Comparison of ENCODE assay signal across 25 cellular contexts in genomic region chr10:77139746-77140145, GRCh38.
DNase-seq lines count a peak whose midpoint lies in the region; ATAC-seq, FAIRE-seq and TF ChIP-seq lines count a peak whose summit lies in the region.
"Had no signal": no experiment of that assay in that cellular context is flagged by ENCODE, and none has a peak within 500 bp of the region (broad histone marks: within the 10 kb centered on the region; RNA-seq: fewer than 3 reads in every experiment).

No MANE protein-coding gene starts in this region.

- H3K79me2 ChIP-seq in HepG2 (ENCODE audit: insufficient read depth, low read length), result no peaks in the 10 kb centered on the region
- no peaks in the 10 kb centered on the region for H3K79me2 ChIP-seq in H1 (ENCODE audit: control insufficient read depth in 1 of 2, insufficient read depth in 2 of 2, low read length in 2 of 2)

- H3K9me3 Mint-ChIP-seq in osteocyte (ENCODE audit: unreplicated experiment), result no peaks in the 10 kb centered on the region
- H3K9me3 Mint-ChIP-seq: CD14-positive monocyte; CD4-positive, alpha-beta T cell; CD8-positive, alpha-beta memory T cell; H9 had no signal

- in situ Hi-C loops in HepG2 (cut with HindIII; ENCODE audit: extremely low pct_ligation_motif_present, low pct_unique_long_range_greater_than_20kb), result no loop called here

- H3K36me3 Mint-ChIP-seq in osteocyte (ENCODE audit: unreplicated experiment), result no peaks in the 10 kb centered on the region
- H3K36me3 Mint-ChIP-seq: CD14-positive monocyte; CD8-positive, alpha-beta memory T cell had no signal

- H2AK5ac ChIP-seq in H1 (ENCODE audit: low read depth, low read length), result no peak overlapping the region

- CTCF ChIA-PET in HepG2 (lab: Yijun Ruan, JAX; ENCODE audit: low intra/inter-chr PET ratio, low total read pairs), result no interaction called here
- CTCF ChIA-PET in H1 (lab: Charles Lee; ENCODE audit: partially characterized antibody), result interaction anchor here (1.4 kb wide), 1 partner anchor 23 kb away, joined by 3 read pairs; no protein-coding TSS in a partner anchor

- POLR2A ChIA-PET in HepG2 (lab: Yijun Ruan, JAX) (no interaction called here), H1 (lab: Charles Lee; ENCODE audit: partially characterized antibody) (interaction anchor here (1.1 kb wide), 1 partner anchor 19 kb away, joined by 3 read pairs; no protein-coding TSS in a partner anchor)

- no peak for TF ChIP-seq CTCF in HepG2 (CRISPR knock-in tag; IDR thresholded peaks at IDR 0.05)
- no peak for TF ChIP-seq CTCF in right lobe of liver (IDR thresholded peaks at IDR 0.05)
- no peak for TF ChIP-seq CTCF in H1 (IDR thresholded peaks at IDR 0.05; ENCODE audit: control extremely low read depth in 1 of 3, insufficient read depth in 1 of 3, low read depth in 1 of 3, low read length in 3 of 3)
- no peak for TF ChIP-seq CTCF in osteocyte (IDR thresholded peaks at IDR 0.05)

- no peak overlapping the region for H2BK120ac ChIP-seq in H1 (replicated peaks; ENCODE audit: low read depth, low read length)

- H3K4me1 Mint-ChIP-seq in osteocyte (ENCODE audit: unreplicated experiment), result peaks cover 74% of the 10 kb centered on the region
- H3K4me1 Mint-ChIP-seq: CD8-positive, alpha-beta memory T cell had no signal

- H4K8ac ChIP-seq in H1 (ENCODE audit: extremely low read depth, insufficient read depth, low read length), result no peak overlapping the region

- ATAC-seq in HepG2 (no peak), right lobe of liver (no peak)
- ATAC-seq: GM12878, HCT116 had no signal

- H4K5ac ChIP-seq in H1 (ENCODE audit: insufficient read length, low read depth, low read length), result no peak overlapping the region

- H3K9me3 ChIP-seq in HepG2 (ENCODE audit: low read length), result no peaks in the 10 kb centered on the region
- no peaks in the 10 kb centered on the region for H3K9me3 ChIP-seq in right lobe of liver
- no peaks in the 10 kb centered on the region for H3K9me3 ChIP-seq in H1 (ENCODE audit: insufficient read depth in 2 of 2, low read depth in 1 of 2, low read length in 1 of 2)
- H3K9me3 ChIP-seq: BE2C; BLaER1 treated with 17β-estradiol and CSF1 and Interleukin-3, amounts not matched to agents 10 nM and 100 nM had no signal

- WGBS in HepG2 (ENCODE audit: low lambda C conversion rate), result 17% methylated on average over 6 of the region's 6 CpGs
- WGBS in right lobe of liver (ENCODE audit: insufficient coverage, low coverage, low lambda C conversion rate, missing lambda C conversion rate), result 85% methylated on average over 6 of the region's 6 CpGs
- 92% methylated on average over 6 of the region's 6 CpGs; no CpG with 5 or more reads in 1 of the 2 experiments for WGBS in H1 (ENCODE audit: extremely low coverage in 1 of 2, insufficient coverage in 1 of 2, insufficient read length in 1 of 2, insufficient replicate concordance in 2 of 2, low coverage in 1 of 2, low lambda C conversion rate in 2 of 2, missing lambda C conversion rate in 1 of 2), 2 experiments

- no peak overlapping the region for H3K18ac ChIP-seq in H1 (ENCODE audit: extremely low read depth, low read length)

- DNase-seq in HepG2 (ENCODE audit: low spot score) (no peak), right lobe of liver (no peak), H1 (ENCODE audit: low read depth in 1 of 2, low spot score in 2 of 2) (no peak), osteocyte (ENCODE audit: extremely low spot score, unreplicated experiment) (no peak), putamen (ENCODE audit: low spot score) (no peak)
- no peak for DNase-seq in stimulated activated CD4-positive, alpha-beta T cell treated with anti-CD3 and anti-CD28 coated beads, Interleukin-4, amount 100 ng/mL, for 1 hour
- DNase-seq: ACHN; AML-193; BE2C; CD4-positive, alpha-beta T cell; CD8-positive, alpha-beta memory T cell; DMS 273 treated with DMSO at 0.1 percent for 48 hours; DMS79; EL; GDM1; GM23248; H9 had no signal

- H3K23ac ChIP-seq in H1 (ENCODE audit: insufficient read length), result no peak overlapping the region

- H2BK20ac ChIP-seq in H1 (ENCODE audit: low read length), result no peak overlapping the region

- TF ChIP-seq RAD21 in HepG2 (CRISPR knock-in tag; IDR thresholded peaks at IDR 0.05) (no peak), H1 (IDR thresholded peaks at IDR 0.05 in 1 of 2, conservative IDR thresholded peaks at IDR 0.05 in 1 of 2; ENCODE audit: low read depth in 2 of 2, low read length in 2 of 2) (no peak)

- H3K23me2 ChIP-seq in H1 (ENCODE audit: low read depth, low read length), result no peaks in the 10 kb centered on the region

- H3K4ac ChIP-seq in H1 (replicated peaks; ENCODE audit: insufficient read length, low read depth, low read length), result no peak overlapping the region

- H3K36me3 ChIP-seq in HepG2 (replicated peaks in 1 of 2; ENCODE audit: control insufficient read depth in 1 of 2, insufficient read depth in 2 of 2, low read length in 2 of 2) (no peaks in the 10 kb centered on the region), right lobe of liver (no peaks in the 10 kb centered on the region), H1 (ENCODE audit: control insufficient read depth in 2 of 4, insufficient read depth in 4 of 4, low read length in 3 of 4) (no peaks in the 10 kb centered on the region)
- H3K36me3 ChIP-seq: BE2C; BLaER1 treated with 17β-estradiol and CSF1 and Interleukin-3, amounts not matched to agents 10 nM and 100 nM had no signal

- H3K27ac Mint-ChIP-seq in osteocyte (ENCODE audit: unreplicated experiment), result peak overlapping the region; percentile 86
- H3K27ac Mint-ChIP-seq: CD4-positive, alpha-beta T cell; CD8-positive, alpha-beta memory T cell had no signal

- H3K27me3 Mint-ChIP-seq in osteocyte (ENCODE audit: unreplicated experiment), result no peaks in the 10 kb centered on the region
- H3K27me3 Mint-ChIP-seq: CD4-positive, alpha-beta T cell had no signal

- no peak overlapping the region for H4K91ac ChIP-seq in H1 (replicated peaks; ENCODE audit: insufficient read length, low read length)

- H3K27me3 ChIP-seq in HepG2 (ENCODE audit: control insufficient read depth in 1 of 2, insufficient read depth in 2 of 2, low read length in 2 of 2) (peaks cover 1 to 14% of the 10 kb centered on the region in 2 experiments; a peak in 3 of 5 replicates), right lobe of liver (no peaks in the 10 kb centered on the region), H1 (replicated peaks in 1 of 4; ENCODE audit: control insufficient read depth in 3 of 4, extremely low read depth in 1 of 4, insufficient read depth in 3 of 4, low read length in 3 of 4) (no peaks in the 10 kb centered on the region; a peak in 1 of 7 replicates)
- H3K27me3 ChIP-seq: BE2C; BLaER1 treated with 17β-estradiol and CSF1 and Interleukin-3, amounts not matched to agents 10 nM and 100 nM had no signal

- H3K56ac ChIP-seq in H1 (replicated peaks; ENCODE audit: insufficient read length, low read depth, low read length), result no peak overlapping the region

- no peak overlapping the region for H3K4me3 Mint-ChIP-seq in osteocyte (ENCODE audit: unreplicated experiment)
- H3K4me3 Mint-ChIP-seq: CD14-positive monocyte; CD4-positive, alpha-beta T cell; CD8-positive, alpha-beta memory T cell; H9 had no signal

- H3K4me2 ChIP-seq in HepG2 (ENCODE audit: low read depth, low read length) (no peak overlapping the region), H1 (ENCODE audit: insufficient read depth in 1 of 2, low read depth in 2 of 2, low read length in 2 of 2) (no peak overlapping the region)
- H3K4me2 ChIP-seq: BLaER1 treated with 17β-estradiol and CSF1 and Interleukin-3, amounts not matched to agents 10 nM and 100 nM had no signal

- H3K79me1 ChIP-seq in H1 (ENCODE audit: low read depth, low read length), result no peaks in the 10 kb centered on the region

- no peak overlapping the region for H2BK15ac ChIP-seq in H1 (ENCODE audit: low read length)

- no peak overlapping the region for H2BK12ac ChIP-seq in H1 (ENCODE audit: low read depth, low read length)

- no peak overlapping the region for H3K14ac ChIP-seq in H1 (ENCODE audit: insufficient read length)

- FAIRE-seq in HepG2 (lab: Jason Lieb, UNC) (no peak), H1 (lab: Jason Lieb, UNC) (no peak)
- FAIRE-seq: A204.1, D721Med, GM12878, GM19239 had no signal

- H3K9ac ChIP-seq in HepG2 (ENCODE audit: insufficient read depth, low read depth, low read length), result no peak overlapping the region
- no peak overlapping the region for H3K9ac ChIP-seq in H1 (replicated peaks in 1 of 4; ENCODE audit: extremely low read depth in 1 of 4, low read depth in 3 of 4, low read length in 3 of 4)
- H3K9ac ChIP-seq: BLaER1 treated with 17β-estradiol and CSF1 and Interleukin-3, amounts not matched to agents 10 nM and 100 nM; GM23248 had no signal

- no peak for TF ChIP-seq POLR2A in HepG2 (IDR thresholded peaks at IDR 0.05; ENCODE audit: insufficient read depth in 1 of 2, low read depth in 2 of 2, low read length in 2 of 2)
- no peak for TF ChIP-seq POLR2A in right lobe of liver (IDR thresholded peaks at IDR 0.05)
- no peak for TF ChIP-seq POLR2A in H1 (IDR thresholded peaks at IDR 0.05; ENCODE audit: control extremely low read depth in 1 of 2, low read depth in 2 of 2, low read length in 2 of 2)

- H3K4me1 ChIP-seq in HepG2 (ENCODE audit: insufficient read depth, low read length) (no peaks in the 10 kb centered on the region), right lobe of liver (no peaks in the 10 kb centered on the region), H1 (replicated peaks in 1 of 4; ENCODE audit: control insufficient read depth in 3 of 4, insufficient read depth in 4 of 4, low read length in 3 of 4) (no peaks in the 10 kb centered on the region)
- H3K4me1 ChIP-seq: BE2C; BLaER1 treated with 17β-estradiol and CSF1 and Interleukin-3, amounts not matched to agents 10 nM and 100 nM had no signal

- H2AFZ ChIP-seq in HepG2 (ENCODE audit: low read length), result no peak overlapping the region
- H2AFZ ChIP-seq in H1 (ENCODE audit: low read length), result no peak overlapping the region
- H2AFZ ChIP-seq: GM23248 had no signal

- TF ChIP-seq EP300 in HepG2 (IDR thresholded peaks at IDR 0.05; ENCODE audit: low read depth in 2 of 2, low read length in 2 of 2) (no peak), HepG2 (CRISPR knock-in tag; IDR thresholded peaks at IDR 0.05; ENCODE audit: borderline replicate concordance) (no peak), H1 (IDR thresholded peaks at IDR 0.05; ENCODE audit: borderline replicate concordance in 1 of 2, low read depth in 2 of 2, low read length in 2 of 2) (no peak)

- no TSS peak for BruUV-seq in HepG2 (replicated peaks; lab: Mats Ljungman, UMichigan)

- intact Hi-C loops in HepG2 (cut with micrococcal nuclease; ENCODE audit: unreplicated experiment) (no loop called here), right lobe of liver (cut with DNase I) (no loop called here)

- no peak overlapping the region for H2BK5ac ChIP-seq in H1 (ENCODE audit: low read depth, low read length)

- no peak overlapping the region for H3K4me3 ChIP-seq in HepG2 (replicated peaks in 1 of 3; ENCODE audit: insufficient read depth in 1 of 3, low read depth in 2 of 3, low read length in 3 of 3)
- no peak overlapping the region for H3K4me3 ChIP-seq in right lobe of liver
- no peak overlapping the region for H3K4me3 ChIP-seq in H1 (ENCODE audit: extremely low read depth in 1 of 4, insufficient read depth in 2 of 4, low read depth in 3 of 4, low read length in 4 of 4)
- H3K4me3 ChIP-seq: BLaER1 treated with 17β-estradiol and CSF1 and Interleukin-3, amounts not matched to agents 10 nM and 100 nM; GM12878; GM23248 had no signal

- H4K20me1 ChIP-seq in HepG2 (ENCODE audit: insufficient read depth, low read length) (no peaks in the 10 kb centered on the region), H1 (replicated peaks in 1 of 2; ENCODE audit: control insufficient read depth in 1 of 2, insufficient read depth in 2 of 2, low read length in 2 of 2) (no peaks in the 10 kb centered on the region)

- H3K27ac ChIP-seq in HepG2 (ENCODE audit: extremely low read length, insufficient read depth, low read length) (no peak overlapping the region), right lobe of liver (no peak overlapping the region), H1 (ENCODE audit: low read depth, low read length) (no peak overlapping the region)
- H3K27ac ChIP-seq: 22Rv1; BLaER1 treated with 17β-estradiol and CSF1 and Interleukin-3, amounts not matched to agents 10 nM and 100 nM; GM23248 had no signal

Comparison
In these comparisons a context has a peak if more than half of its experiments do, and no peak if none do; other contexts are left out.
1. Of the 41 proteins assayed by ChIP-seq in both HepG2 and H1: peak only in HepG2: none; only in H1: none; in both: MAFK; in neither: 40.